In genomic region chrX:102650903-102651241, GRCh38 we compare ENCODE assay signal across 8 cellular contexts. TPM values are rescaled to one million over a fixed set of nuclear protein-coding genes. Genes with fewer than 3 reads are reported as not detected.
A peak's percentile ranks its signal among the peaks of the same experiment; 100 is the strongest.
DNase-seq lines count a peak whose midpoint lies in the region; ATAC-seq and TF ChIP-seq lines count a peak whose summit lies in the region.

No MANE protein-coding gene starts in this region.

- H3K36me3 ChIP-seq in GM23338 (ENCODE audit: insufficient read depth) (no peaks in the 10 kb centered on the region), hepatocyte (replicated peaks; ENCODE audit: insufficient read depth, low read depth) (no peaks in the 10 kb centered on the region)

- H3K79me2 ChIP-seq in GM23338 (replicated peaks; ENCODE audit: insufficient read depth) (no peaks in the 10 kb centered on the region), hepatocyte (no peaks in the 10 kb centered on the region)

- peaks cover 7% of the 10 kb centered on the region for H3K36me3 Mint-ChIP-seq in GM23338 (ENCODE audit: low read depth)
- H3K36me3 Mint-ChIP-seq in activated T-helper 17 cell treated with anti-CD3 and anti-CD28 coated beads, Interleukin-2, amount 50 U/mL, for 72 hours (ENCODE audit: low read depth) = no peaks in the 10 kb centered on the region

- ATAC-seq in GM23338 (no peak; the same call in 1 of the 3 replicates), GM21576 (IDR thresholded peaks at IDR 0.05; ENCODE audit: unreplicated experiment) (no peak), GM18861 (IDR thresholded peaks at IDR 0.05; ENCODE audit: unreplicated experiment) (no peak)
- no peak for ATAC-seq in activated T-helper 17 cell treated with anti-CD3 and anti-CD28 coated beads, Interleukin-2, amount 50 U/mL, for 72 hours (replicated peaks)

- H3K4me3 Mint-ChIP-seq in GM23338 = peak overlapping the region; percentile 89
- H3K4me3 Mint-ChIP-seq in activated T-helper 17 cell treated with anti-CD3 and anti-CD28 coated beads, Interleukin-2, amount 50 U/mL, for 72 hours = peak overlapping the region; percentile 81

- no peak for DNase-seq in GM23338 (ENCODE audit: low spot score)
- no peak for DNase-seq in hepatocyte (ENCODE audit: low spot score)
- no peak for DNase-seq in kidney glomerular epithelial cell (lab: John Stamatoyannopoulos, UW)
- DNase-seq in NCI-H446 treated with DMSO at 0.1 percent for 48 hours (lab: John Stamatoyannopoulos, UW) = no peak

- no peak overlapping the region for H3K27ac Mint-ChIP-seq in GM23338
- peak overlapping the region; percentile 73 for H3K27ac Mint-ChIP-seq in activated T-helper 17 cell treated with anti-CD3 and anti-CD28 coated beads, Interleukin-2, amount 50 U/mL, for 72 hours

- no peaks in the 10 kb centered on the region for H3K9me3 ChIP-seq in hepatocyte (ENCODE audit: low read depth)

- H2AFZ ChIP-seq in GM23338 = no peak overlapping the region; the same call in 1 of the 2 replicates
- H2AFZ ChIP-seq in hepatocyte = no peak overlapping the region

- H3K4me2 ChIP-seq in GM23338 (peak overlapping the region; percentile 79; the same call in 1 of the 2 replicates), hepatocyte (peak overlapping the region; percentile 86)

- WGBS in hepatocyte (ENCODE audit: low lambda C conversion rate, missing lambda C conversion rate) = 61% methylated on average over 5 of the region's 23 CpGs

- H3K27me3 Mint-ChIP-seq in GM23338 (ENCODE audit: insufficient read depth, low read depth, poor library complexity) = peaks cover 4% of the 10 kb centered on the region
- H3K27me3 Mint-ChIP-seq in activated T-helper 17 cell treated with anti-CD3 and anti-CD28 coated beads, Interleukin-2, amount 50 U/mL, for 72 hours = no peaks in the 10 kb centered on the region

- H3K4me1 ChIP-seq in GM23338 (ENCODE audit: insufficient read depth) = no peaks in the 10 kb centered on the region; the same call in 1 of the 2 replicates
- H3K4me1 ChIP-seq in hepatocyte (ENCODE audit: insufficient read depth) = no peaks in the 10 kb centered on the region

- no peaks in the 10 kb centered on the region; the same call in 2 of the 3 replicates for H3K9me3 Mint-ChIP-seq in GM23338
- no peaks in the 10 kb centered on the region for H3K9me3 Mint-ChIP-seq in activated T-helper 17 cell treated with anti-CD3 and anti-CD28 coated beads, Interleukin-2, amount 50 U/mL, for 72 hours

- H3F3A ChIP-seq in GM23338 (replicated peaks; ENCODE audit: low read depth) = no peaks in the 10 kb centered on the region

- TF ChIP-seq CTCF in GM23338 (conservative IDR thresholded peaks at IDR 0.05; ENCODE audit: low read depth in 2 of 2) (no peak), hepatocyte (IDR thresholded peaks at IDR 0.05; ENCODE audit: poor library complexity) (no peak)

- H3K4me1 Mint-ChIP-seq in GM23338 = peaks cover 11% of the 10 kb centered on the region; the same call in 2 of the 3 replicates
- peaks cover 2% of the 10 kb centered on the region for H3K4me1 Mint-ChIP-seq in activated T-helper 17 cell treated with anti-CD3 and anti-CD28 coated beads, Interleukin-2, amount 50 U/mL, for 72 hours

- no peak overlapping the region for H3K27ac ChIP-seq in GM23338 (ENCODE audit: low read depth)
- H3K27ac ChIP-seq in hepatocyte = peak overlapping the region; percentile 58
- H3K27ac ChIP-seq in skin epidermis = peak overlapping the region in 8 of 21 experiments; percentile 3 to 75 (median 44)

- H3K9me2 ChIP-seq in GM23338 (ENCODE audit: insufficient read depth) (no peaks in the 10 kb centered on the region), hepatocyte (replicated peaks; ENCODE audit: insufficient read depth) (no peaks in the 10 kb centered on the region)

- H3K4me3 ChIP-seq in GM23338 = peak overlapping the region; percentile 60
- peak overlapping the region; percentile 10 for H3K4me3 ChIP-seq in hepatocyte
- H3K4me3 ChIP-seq in skin epidermis = peak overlapping the region; percentile 38 to 60 (median 48)

- H3K27me3 ChIP-seq in GM23338 (ENCODE audit: insufficient read depth) (peaks cover 11% of the 10 kb centered on the region; the same call in 1 of the 2 replicates), hepatocyte (no peaks in the 10 kb centered on the region)

- H4K20me1 ChIP-seq in GM23338 (replicated peaks; ENCODE audit: insufficient read depth) (no peaks in the 10 kb centered on the region), hepatocyte (ENCODE audit: insufficient read depth, poor library complexity, severe bottlenecking) (no peaks in the 10 kb centered on the region)

TF ChIP-seq in GM23338, 12 proteins besides CTCF, POLR2A, EP300 and RAD21 (continues in another document):
- no peak for TF ChIP-seq POLR2AphosphoS5 (IDR thresholded peaks at IDR 0.05; ENCODE audit: low read depth)
- no peak for TF ChIP-seq ZNF462 (CRISPR knock-in tag; IDR thresholded peaks at IDR 0.05)
- TF ChIP-seq EZH2 (IDR thresholded peaks at IDR 0.05; ENCODE audit: low read depth, unreplicated experiment) = no peak
- no peak for TF ChIP-seq ZNF331 (CRISPR knock-in tag; IDR thresholded peaks at IDR 0.05; ENCODE audit: low read depth)

RNA-seq across cellular contexts. Expression of gene GPRASP1, which starts 0.4 kb away (rescaled TPM):
- total RNA-seq in GM23338 (2014; rRNA removed; shearing (Covaris generic)) = 1.9 and 2.6 TPM in 2 replicates
- 0.33 and 0.45 TPM in 2 replicates for polyA plus RNA-seq in GM23338 (2016; fragmentation: Nextera tagmentation; extraction: Ambion mirVana)
- total RNA-seq in activated T-helper 17 cell treated with anti-CD3 and anti-CD28 coated beads, Interleukin-2, amount 50 U/mL, for 72 hours = 1 to 10 TPM; 1.4 to 2.3 TPM
- 4.1 and 4.9 TPM in 2 replicates for total RNA-seq in hepatocyte
- 1.9 and 3.3 TPM in 2 replicates for polyA plus RNA-seq in hepatocyte

RNA-seq across cellular contexts. Expression of gene ARMCX5, which starts 51.6 kb away (rescaled TPM):
- 8.9 and 18.6 TPM in 2 replicates for total RNA-seq in GM23338 (2014; rRNA removed; shearing (Covaris generic))
- polyA plus RNA-seq in GM23338 (2016; fragmentation: Nextera tagmentation; extraction: Ambion mirVana) = 5.5 and 6.6 TPM in 2 replicates
- 1 to 10 TPM; 6.4 to 7.9 TPM for total RNA-seq in activated T-helper 17 cell treated with anti-CD3 and anti-CD28 coated beads, Interleukin-2, amount 50 U/mL, for 72 hours
- 16.6 and 20.7 TPM in 2 replicates for total RNA-seq in hepatocyte
- polyA plus RNA-seq in hepatocyte = 10.6 and 13.5 TPM in 2 replicates

Comparison
In these comparisons a context has a peak if more than half of its experiments do, and no peak if none do; other contexts are left out.
1. H3K4me3 ChIP-seq: peak in every context shown above with its lines; median percentile 60 in GM23338; 48 in skin epidermis; 10 in hepatocyte.